In genomic region chr15:78533331-78533730, GRCh38 we compare ENCODE assay signal across 18 cellular contexts.
"Had no signal": no experiment of that assay in that cellular context is flagged by ENCODE, and none has a peak within 500 bp of the region (broad histone marks: within the 10 kb centered on the region; RNA-seq: fewer than 3 reads in every experiment).

No MANE protein-coding gene starts in this region.

- H3K4me3 ChIP-seq: colonic mucosa, esophagus squamous epithelium, neural progenitor cell, right atrium auricular region, sigmoid colon, skin epidermis, stomach had no signal

- H3K4me1 ChIP-seq: colonic mucosa, esophagus squamous epithelium, neural progenitor cell, right atrium auricular region, sigmoid colon, stomach had no signal

- DNase-seq: colonic mucosa; dermis blood vessel endothelial cell; esophagus squamous epithelium; foreskin fibroblast; islet precursor cell; mammary epithelial cell; natural killer cell; posterior cingulate gyrus; sigmoid colon; stimulated activated CD4-positive, alpha-beta T cell treated with anti-CD3 and anti-CD28 coated beads, Interleukin-2, amount 100 ng/mL, for 24 hours; stimulated activated CD4-positive, alpha-beta T cell treated with anti-CD3 and anti-CD28 coated beads, Interleukin-4, amount 100 ng/mL, for 4 hours; stimulated activated naive B cell treated with anti-CD40 and anti-IgM and Interleukin-4, amounts not matched to agents 10 μg/mL and 1 μg/mL and 100 μg/mL, for 72 hours; stomach had no signal

- H3K27me3 ChIP-seq: colonic mucosa, esophagus squamous epithelium, neural progenitor cell, right atrium auricular region, sigmoid colon, stomach had no signal

- H3K4me1 Mint-ChIP-seq: natural killer cell, neural progenitor cell had no signal

- H3K9me3 ChIP-seq: colonic mucosa, esophagus squamous epithelium, right atrium auricular region, sigmoid colon, stomach had no signal

- H3K9me3 Mint-ChIP-seq: natural killer cell; neural progenitor cell; stimulated activated naive B cell treated with anti-CD40 and anti-IgM and Interleukin-4, amounts not matched to agents 10 μg/mL and 1 μg/mL and 100 μg/mL, for 72 hours; type B pancreatic cell had no signal

- FAIRE-seq: urothelium cell line had no signal

- H3K36me3 Mint-ChIP-seq: natural killer cell; neural progenitor cell; stimulated activated naive B cell treated with anti-CD40 and anti-IgM and Interleukin-4, amounts not matched to agents 10 μg/mL and 1 μg/mL and 100 μg/mL, for 72 hours; type B pancreatic cell had no signal

- H3K27me3 Mint-ChIP-seq: stimulated activated naive B cell treated with anti-CD40 and anti-IgM and Interleukin-4, amounts not matched to agents 10 μg/mL and 1 μg/mL and 100 μg/mL, for 72 hours; type B pancreatic cell had no signal

- H3K36me3 ChIP-seq: colonic mucosa, esophagus squamous epithelium, neural progenitor cell, right atrium auricular region, sigmoid colon had no signal

- H3K4me3 Mint-ChIP-seq: natural killer cell; neural progenitor cell; stimulated activated naive B cell treated with anti-CD40 and anti-IgM and Interleukin-4, amounts not matched to agents 10 μg/mL and 1 μg/mL and 100 μg/mL, for 72 hours; type B pancreatic cell had no signal

- H3K27ac Mint-ChIP-seq: natural killer cell; neural progenitor cell; stimulated activated naive B cell treated with anti-CD40 and anti-IgM and Interleukin-4, amounts not matched to agents 10 μg/mL and 1 μg/mL and 100 μg/mL, for 72 hours; type B pancreatic cell had no signal
